12 cellular contexts compared by ENCODE assay signal in genomic region chr1:67564193-67564592, GRCh38.
A peak's percentile ranks its signal among the peaks of the same experiment; 100 is the strongest.
DNase-seq lines count a peak whose midpoint lies in the region; ATAC-seq and TF ChIP-seq lines count a peak whose summit lies in the region.
"Had no signal": no experiment of that assay in that cellular context is flagged by ENCODE, and none has a peak within 500 bp of the region (broad histone marks: within the 10 kb centered on the region; RNA-seq: fewer than 3 reads in every experiment).

No MANE protein-coding gene starts in this region.

- no peaks in the 10 kb centered on the region for H3K36me3 ChIP-seq in body of pancreas (replicated peaks in 1 of 2; ENCODE audit: insufficient read depth in 1 of 2, low read depth in 2 of 2)

- H3K27me3 ChIP-seq in foreskin keratinocyte (no peaks in the 10 kb centered on the region), body of pancreas (no peaks in the 10 kb centered on the region)

- DNase-seq in AG09309 (ENCODE audit: low read depth) = peak; percentile 46
- peak; percentile 63 for DNase-seq in MV-4-11 (lab: John Stamatoyannopoulos, UW)
- DNase-seq in foreskin keratinocyte = peak; percentile 66 to 82
- peak; percentile 64 for DNase-seq in pulmonary artery endothelial cell (ENCODE audit: low read depth, low spot score)
- DNase-seq in GM19238 (ENCODE audit: insufficient read length, low spot score) = no peak
- DNase-seq in body of pancreas = no peak
- DNase-seq: activated CD4-positive, alpha-beta T cell treated with anti-CD3 and anti-CD28 coated beads for 1 hour; AML-193; small intestine had no signal

- intact Hi-C loops in body of pancreas (cut with DNase I) = loop anchor here (10.0 kb wide), 2 partner anchors 121 to 191 kb away; partner anchors contain the start of gene GADD45A

- TF ChIP-seq CTCF in AG09309 (IDR thresholded peaks at IDR 0.05; ENCODE audit: control insufficient read depth, insufficient read depth, low read depth, low read length, missing control alignments) (no peak), foreskin keratinocyte (conservative IDR thresholded peaks at IDR 0.05) (no peak), body of pancreas (IDR thresholded peaks at IDR 0.05) (no peak)

- H3K9me3 ChIP-seq in body of pancreas = no peaks in the 10 kb centered on the region

- H3K4me3 ChIP-seq in AG09309 (ENCODE audit: control insufficient read depth, low read depth, low read length) (no peak overlapping the region), body of pancreas (no peak overlapping the region)

- H3K27ac ChIP-seq in foreskin keratinocyte = peak overlapping the region; percentile 82
- H3K27ac ChIP-seq in body of pancreas = peak overlapping the region in 1 of 4 donors; percentile 28

- ATAC-seq in foreskin keratinocyte = peak; percentile 32
- no peak for ATAC-seq in HG03469 (IDR thresholded peaks at IDR 0.05; ENCODE audit: unreplicated experiment)
- ATAC-seq in GM21576 (IDR thresholded peaks at IDR 0.05; ENCODE audit: unreplicated experiment) = no peak
- no peak for ATAC-seq in body of pancreas
- ATAC-seq: natural killer cell treated with Interleukin-12 subunit alpha and Interleukin-12 subunit beta and Interleukin-15 and Interleukin-18, amount 100 ng/mL, for 72 hours had no signal

- peaks cover 16% of the 10 kb centered on the region for H3K4me1 ChIP-seq in foreskin keratinocyte
- peaks cover 19% of the 10 kb centered on the region for H3K4me1 ChIP-seq in body of pancreas

- WGBS in body of pancreas, 2 donors = 68 to 71% methylated on average over 8 of the region's 8 CpGs

- TF ChIP-seq POLR2A in body of pancreas (IDR thresholded peaks at IDR 0.05) = no peak

Comparison
In these comparisons a context has a peak if more than half of its experiments do, and no peak if none do; other contexts are left out.
1. DNase-seq: peak in AG09309 (single experiment), MV-4-11 (single experiment), foreskin keratinocyte (2 of 2) and pulmonary artery endothelial cell (single experiment); none in GM19238 (single experiment) and body of pancreas (0 of 4).